11 cellular contexts compared by ENCODE assay signal in genomic region chr5:122498163-122498562, GRCh38.
DNase-seq lines count a peak whose midpoint lies in the region; ATAC-seq and TF ChIP-seq lines count a peak whose summit lies in the region.
"Had no signal": no experiment of that assay in that cellular context is flagged by ENCODE, and none has a peak within 500 bp of the region (broad histone marks: within the 10 kb centered on the region; RNA-seq: fewer than 3 reads in every experiment).

No MANE protein-coding gene starts in this region.

- POLR2A ChIA-PET in activated CD4-positive, alpha-beta memory T cell treated with anti-CD3 and anti-CD28 coated beads for 36 hours (lab: Charles Lee), result no interaction called here

- no peak overlapping the region for H2AFZ ChIP-seq in DND-41 (ENCODE audit: low read depth, low read length)

- H3K9me3 Mint-ChIP-seq in endodermal cell (no peaks in the 10 kb centered on the region), nephron (no peaks in the 10 kb centered on the region)
- no peaks in the 10 kb centered on the region for H3K9me3 Mint-ChIP-seq in activated CD4-positive, alpha-beta memory T cell treated with anti-CD3 and anti-CD28 coated beads for 36 hours

- 0 to 23% methylated on average over 1 to 2 of the region's 2 CpGs for WGBS in endodermal cell (ENCODE audit: insufficient coverage in 1 of 2, insufficient read length in 1 of 2), 2 experiments

- TF ChIP-seq CTCF in DND-41 (IDR thresholded peaks at IDR 0.05; ENCODE audit: borderline replicate concordance, extremely low read depth, low read length, poor library complexity, severe bottlenecking) (peak; percentile 18), endodermal cell (conservative IDR thresholded peaks at IDR 0.05) (peak; percentile 81), nephron (IDR thresholded peaks at IDR 0.05; ENCODE audit: unreplicated experiment in 3 of 3) (peak; percentile 51 to 65 (median 52))

- peaks cover 13% of the 10 kb centered on the region for H3K4me1 Mint-ChIP-seq in endodermal cell
- peaks cover 43% of the 10 kb centered on the region for H3K4me1 Mint-ChIP-seq in nephron
- no peaks in the 10 kb centered on the region for H3K4me1 Mint-ChIP-seq in activated CD4-positive, alpha-beta memory T cell treated with anti-CD3 and anti-CD28 coated beads for 36 hours (ENCODE audit: low read depth)

- H3K79me2 ChIP-seq in DND-41 (ENCODE audit: insufficient read depth, low read length), result no peaks in the 10 kb centered on the region

- H3K36me3 ChIP-seq in DND-41 (ENCODE audit: insufficient read depth, low read length), result no peaks in the 10 kb centered on the region
- H3K36me3 ChIP-seq in endodermal cell (ENCODE audit: control insufficient read depth, insufficient read depth, low read length), result no peaks in the 10 kb centered on the region
- H3K36me3 ChIP-seq: uterus had no signal

- no peak overlapping the region for H3K4me2 ChIP-seq in DND-41 (ENCODE audit: insufficient read depth, low read length)

- H3K9me3 ChIP-seq in DND-41 (ENCODE audit: insufficient read depth, low read length, severe bottlenecking), result no peaks in the 10 kb centered on the region
- no peaks in the 10 kb centered on the region for H3K9me3 ChIP-seq in endodermal cell (ENCODE audit: control insufficient read depth, low read length)
- H3K9me3 ChIP-seq: uterus had no signal

- no peaks in the 10 kb centered on the region for H3K27me3 ChIP-seq in DND-41 (ENCODE audit: insufficient read depth, low read length, poor library complexity)
- H3K27me3 ChIP-seq in endodermal cell (ENCODE audit: control insufficient read depth, insufficient read depth, low read length, poor library complexity, severe bottlenecking), result no peaks in the 10 kb centered on the region
- H3K27me3 ChIP-seq: uterus had no signal

- H3K9ac ChIP-seq in DND-41 (ENCODE audit: low read depth, low read length) (no peak overlapping the region), endodermal cell (ENCODE audit: extremely low read depth, low read length, poor library complexity, severe bottlenecking) (no peak overlapping the region)

- H3K4me1 ChIP-seq in DND-41 (ENCODE audit: insufficient read depth, low read length) (no peaks in the 10 kb centered on the region), endodermal cell (ENCODE audit: control insufficient read depth, insufficient read depth, low read length) (peaks cover 13% of the 10 kb centered on the region)
- H3K4me1 ChIP-seq: uterus had no signal

- H3K27ac Mint-ChIP-seq in endodermal cell, result no peak overlapping the region
- H3K27ac Mint-ChIP-seq in nephron, result peak overlapping the region; percentile 5 to 48 (median 9)
- H3K27ac Mint-ChIP-seq in activated CD4-positive, alpha-beta memory T cell treated with anti-CD3 and anti-CD28 coated beads for 36 hours, result no peak overlapping the region

- intact Hi-C loops in activated CD4-positive, alpha-beta memory T cell treated with anti-CD3 and anti-CD28 coated beads for 36 hours (cut with micrococcal nuclease), result no loop called here

- DNase-seq in DND-41, result no peak
- DNase-seq in M059J (ENCODE audit: low read depth), result peak; percentile 5
- peak; percentile 86 for DNase-seq in endodermal cell
- no peak for DNase-seq in DMS79 treated with DMSO at 0.1 percent for 48 hours (lab: John Stamatoyannopoulos, UW)
- DNase-seq in NOMO-1 (lab: John Stamatoyannopoulos, UW; ENCODE audit: unreplicated experiment in 2 of 2), result no peak
- DNase-seq in activated T-cell treated with anti-CD3 and anti-CD28 coated beads for 4 hours, result no peak
- no peak for DNase-seq in activated CD4-positive, alpha-beta memory T cell treated with anti-CD3 and anti-CD28 coated beads for 36 hours
- DNase-seq: activated CD4-positive, alpha-beta T cell treated with anti-CD3 and anti-CD28 coated beads for 4 hours; left cardiac atrium; uterus had no signal

- H3K27ac ChIP-seq in DND-41 (ENCODE audit: low read length) (no peak overlapping the region), endodermal cell (ENCODE audit: low read depth, low read length) (no peak overlapping the region)
- H3K27ac ChIP-seq: uterus had no signal

- H3K4me3 Mint-ChIP-seq in endodermal cell, result no peak overlapping the region
- H3K4me3 Mint-ChIP-seq in nephron, result no peak overlapping the region
- no peak overlapping the region for H3K4me3 Mint-ChIP-seq in activated CD4-positive, alpha-beta memory T cell treated with anti-CD3 and anti-CD28 coated beads for 36 hours

- H4K20me1 ChIP-seq in DND-41 (ENCODE audit: insufficient read depth, low read length), result no peaks in the 10 kb centered on the region

- no peak overlapping the region for H3K4me3 ChIP-seq in DND-41 (ENCODE audit: low read depth in 1 of 2, low read length in 2 of 2)
- no peak overlapping the region for H3K4me3 ChIP-seq in endodermal cell (ENCODE audit: low read length)
- H3K4me3 ChIP-seq: uterus had no signal

- no peak for ATAC-seq in DND-41 (ENCODE audit: insufficient read depth, low read depth)
- ATAC-seq: left cardiac atrium had no signal

- H3K36me3 Mint-ChIP-seq in endodermal cell (ENCODE audit: low read depth) (no peaks in the 10 kb centered on the region), nephron (ENCODE audit: low read depth) (no peaks in the 10 kb centered on the region)
- no peaks in the 10 kb centered on the region for H3K36me3 Mint-ChIP-seq in activated CD4-positive, alpha-beta memory T cell treated with anti-CD3 and anti-CD28 coated beads for 36 hours

- H3K27me3 Mint-ChIP-seq in endodermal cell (ENCODE audit: insufficient read depth) (no peaks in the 10 kb centered on the region), nephron (ENCODE audit: low read depth) (peaks cover 3% of the 10 kb centered on the region)
- H3K27me3 Mint-ChIP-seq in activated CD4-positive, alpha-beta memory T cell treated with anti-CD3 and anti-CD28 coated beads for 36 hours, result peaks cover 8% of the 10 kb centered on the region

- CTCF ChIA-PET in activated CD4-positive, alpha-beta memory T cell treated with anti-CD3 and anti-CD28 coated beads for 36 hours (lab: Charles Lee), result no interaction called here

Comparison
In these comparisons a context has a peak if more than half of its experiments do, and no peak if none do; other contexts are left out.
1. DNase-seq: peak in M059J (single experiment) and endodermal cell (single experiment); none in DND-41 (single experiment), DMS79 treated with DMSO at 0.1 percent for 48 hours (single experiment), NOMO-1 (0 of 2), activated T-cell treated with anti-CD3 and anti-CD28 coated beads for 4 hours (single experiment) and activated CD4-positive, alpha-beta memory T cell treated with anti-CD3 and anti-CD28 coated beads for 36 hours (single experiment).
2. CTCF ChIP-seq: peak in every context shown above with its lines; median percentile 81 in endodermal cell; 52 in nephron; 18 in DND-41.
3. H3K27ac Mint-ChIP-seq: peak in nephron (3 of 3); none in endodermal cell (single experiment) and activated CD4-positive, alpha-beta memory T cell treated with anti-CD3 and anti-CD28 coated beads for 36 hours (single experiment).